In genomic region chr6:43254846-43255245, GRCh38 we compare ENCODE assay signal across 21 cellular contexts. TPM values are rescaled to one million over a fixed set of nuclear protein-coding genes. Genes with fewer than 3 reads are reported as not detected.
DNase-seq lines count a peak whose midpoint lies in the region; ATAC-seq, FAIRE-seq and TF ChIP-seq lines count a peak whose summit lies in the region.
"Had no signal": no experiment of that assay in that cellular context is flagged by ENCODE, and none has a peak within 500 bp of the region (broad histone marks: within the 10 kb centered on the region; RNA-seq: fewer than 3 reads in every experiment).

No MANE protein-coding gene starts in this region.

- TF ChIP-seq POLR2A in HepG2 (IDR thresholded peaks at IDR 0.05; ENCODE audit: insufficient read depth in 1 of 2, low read depth in 2 of 2, low read length in 2 of 2) (no peak), right lobe of liver (IDR thresholded peaks at IDR 0.05) (no peak)

- H3K27ac ChIP-seq in HepG2 (ENCODE audit: extremely low read length, insufficient read depth, low read length) (no peak overlapping the region), right lobe of liver (no peak overlapping the region), neuronal stem cell (replicated peaks; ENCODE audit: low read length) (no peak overlapping the region)

- no peak overlapping the region for H3K4ac ChIP-seq in neuronal stem cell (ENCODE audit: low read length)

- no peak overlapping the region for H3K18ac ChIP-seq in neuronal stem cell (ENCODE audit: low read length)

- no peak for TF ChIP-seq RAD21 in HepG2 (CRISPR knock-in tag; IDR thresholded peaks at IDR 0.05)

- no peak overlapping the region for H3K9ac ChIP-seq in HepG2 (ENCODE audit: insufficient read depth, low read depth, low read length)
- H3K9ac ChIP-seq in neuronal stem cell (ENCODE audit: low read depth, low read length, poor library complexity), result no peak overlapping the region

- no peak overlapping the region for H3K4me3 Mint-ChIP-seq in activated naive CD8-positive, alpha-beta T cell treated with anti-CD3 and anti-CD28 coated beads, Interleukin-2, amount 10 ng/mL, durations not matched to agents 7 days and 5 days
- H3K4me3 Mint-ChIP-seq: CD8-positive, alpha-beta memory T cell; H9 had no signal

- intact Hi-C loops in HepG2 (cut with micrococcal nuclease; ENCODE audit: unreplicated experiment), result no loop called here
- intact Hi-C loops in right lobe of liver (cut with DNase I), result no loop called here

- H3K36me3 ChIP-seq in HepG2 (replicated peaks in 1 of 2; ENCODE audit: control insufficient read depth in 1 of 2, insufficient read depth in 2 of 2, low read length in 2 of 2) (no peaks in the 10 kb centered on the region), right lobe of liver (no peaks in the 10 kb centered on the region), neuronal stem cell (replicated peaks in 1 of 2; ENCODE audit: control insufficient read depth in 2 of 2, insufficient read depth in 2 of 2, low read length in 2 of 2) (peaks cover 4 to 13% of the 10 kb centered on the region in 2 donors)
- H3K36me3 ChIP-seq: BE2C had no signal

- H3K9me3 Mint-ChIP-seq in activated naive CD8-positive, alpha-beta T cell treated with anti-CD3 and anti-CD28 coated beads, Interleukin-2, amount 10 ng/mL, durations not matched to agents 7 days and 5 days, result no peaks in the 10 kb centered on the region
- H3K9me3 Mint-ChIP-seq: CD4-positive, CD25-positive, alpha-beta regulatory T cell; CD8-positive, alpha-beta memory T cell; H9 had no signal

- peak overlapping the region; percentile 25 for H3K23ac ChIP-seq in neuronal stem cell (ENCODE audit: low read depth, low read length, poor library complexity)

- H3K4me3 ChIP-seq in HepG2 (replicated peaks in 1 of 3; ENCODE audit: insufficient read depth in 1 of 3, low read depth in 2 of 3, low read length in 3 of 3) (no peak overlapping the region), right lobe of liver (no peak overlapping the region), neuronal stem cell (ENCODE audit: low read length in 2 of 2) (no peak overlapping the region)
- H3K4me3 ChIP-seq: GM12878 had no signal

- DNase-seq in HepG2 (ENCODE audit: low spot score) (no peak), right lobe of liver (no peak), neuronal stem cell (ENCODE audit: low spot score) (no peak), RPMI8226 (no peak), pons (ENCODE audit: low spot score) (no peak)
- DNase-seq in activated naive CD8-positive, alpha-beta T cell treated with anti-CD3 and anti-CD28 coated beads, Interleukin-2, amount 10 ng/mL, durations not matched to agents 7 days and 5 days, result no peak
- DNase-seq: ACHN; BE2C; C1 segment of cervical spinal cord; CD4-positive, CD25-positive, alpha-beta regulatory T cell; CD8-positive, alpha-beta memory T cell; COR-L47; DMS 273 treated with DMSO at 0.1 percent for 48 hours; DMS53; DND-41; EL; GOT3; H9 had no signal

- POLR2A ChIA-PET in HepG2 (lab: Yijun Ruan, JAX), result no interaction called here
- POLR2A ChIA-PET in activated naive CD8-positive, alpha-beta T cell treated with anti-CD3 and anti-CD28 coated beads, Interleukin-2, amount 10 ng/mL, durations not matched to agents 7 days and 5 days (lab: Charles Lee), result no interaction called here

- no peak overlapping the region for H2BK15ac ChIP-seq in neuronal stem cell (ENCODE audit: low read length)

- TF ChIP-seq CTCF in HepG2 (CRISPR knock-in tag; IDR thresholded peaks at IDR 0.05) (no peak), right lobe of liver (IDR thresholded peaks at IDR 0.05) (no peak)

- H3K79me2 ChIP-seq in HepG2 (ENCODE audit: insufficient read depth, low read length), result no peaks in the 10 kb centered on the region

- H2BK5ac ChIP-seq in neuronal stem cell (ENCODE audit: low read length), result no peak overlapping the region

- H3K4me2 ChIP-seq in HepG2 (ENCODE audit: low read depth, low read length) (peak overlapping the region; percentile 32; the same call in 1 of the 2 replicates), neuronal stem cell (ENCODE audit: insufficient read depth, low read length, poor library complexity, severe bottlenecking) (no peak overlapping the region)

- H3K27ac Mint-ChIP-seq in activated naive CD8-positive, alpha-beta T cell treated with anti-CD3 and anti-CD28 coated beads, Interleukin-2, amount 10 ng/mL, durations not matched to agents 7 days and 5 days, result peak overlapping the region; percentile 20
- H3K27ac Mint-ChIP-seq: CD8-positive, alpha-beta memory T cell; H9 had no signal

- WGBS in HepG2 (ENCODE audit: low lambda C conversion rate), result 50% methylated on average over 11 of the region's 11 CpGs
- WGBS in right lobe of liver (ENCODE audit: insufficient coverage, low coverage, low lambda C conversion rate, missing lambda C conversion rate), result 67% methylated on average over 3 of the region's 11 CpGs
- no CpG with 5 or more reads among the region's 11 CpGs for WGBS in neuronal stem cell (ENCODE audit: extremely low coverage in 2 of 2, insufficient read length in 2 of 2, insufficient replicate concordance in 1 of 2), 2 donors

- H4K91ac ChIP-seq in neuronal stem cell (ENCODE audit: low read depth, low read length, poor library complexity), result no peak overlapping the region

- H4K20me1 ChIP-seq in HepG2 (ENCODE audit: insufficient read depth, low read length), result no peaks in the 10 kb centered on the region

- H2BK12ac ChIP-seq in neuronal stem cell (ENCODE audit: low read length), result no peak overlapping the region

- H2AFZ ChIP-seq in HepG2 (ENCODE audit: low read length), result no peak overlapping the region
- no peak overlapping the region for H2AFZ ChIP-seq in neuronal stem cell (ENCODE audit: low read length)

- FAIRE-seq in HepG2 (lab: Jason Lieb, UNC), result no peak
- FAIRE-seq: A204.1, GM12878 had no signal

- H2BK120ac ChIP-seq in neuronal stem cell (ENCODE audit: low read depth, low read length), result no peak overlapping the region

- peak overlapping the region; percentile 23 for H2AK5ac ChIP-seq in neuronal stem cell (ENCODE audit: low read depth, low read length)

- peaks cover 42% of the 10 kb centered on the region for H3K4me1 ChIP-seq in HepG2 (ENCODE audit: insufficient read depth, low read length)
- no peaks in the 10 kb centered on the region for H3K4me1 ChIP-seq in right lobe of liver
- peaks cover 2 to 11% of the 10 kb centered on the region in 2 donors for H3K4me1 ChIP-seq in neuronal stem cell (ENCODE audit: control insufficient read depth in 2 of 2, insufficient read depth in 1 of 2, low read depth in 1 of 2, low read length in 2 of 2)

- H4K8ac ChIP-seq in neuronal stem cell (ENCODE audit: low read depth, low read length), result no peak overlapping the region

- H3K9me3 ChIP-seq in HepG2 (ENCODE audit: low read length), result no peaks in the 10 kb centered on the region
- no peaks in the 10 kb centered on the region for H3K9me3 ChIP-seq in right lobe of liver
- H3K9me3 ChIP-seq in neuronal stem cell (replicated peaks in 1 of 2; ENCODE audit: control insufficient read depth in 2 of 2, insufficient read depth in 1 of 2, low read depth in 1 of 2, low read length in 2 of 2), result no peaks in the 10 kb centered on the region
- H3K9me3 ChIP-seq: BE2C had no signal

- no peaks in the 10 kb centered on the region for H3K79me1 ChIP-seq in neuronal stem cell (ENCODE audit: low read depth, low read length)

- H3K36me3 Mint-ChIP-seq in activated naive CD8-positive, alpha-beta T cell treated with anti-CD3 and anti-CD28 coated beads, Interleukin-2, amount 10 ng/mL, durations not matched to agents 7 days and 5 days, result no peaks in the 10 kb centered on the region
- H3K36me3 Mint-ChIP-seq: CD4-positive, CD25-positive, alpha-beta regulatory T cell; CD8-positive, alpha-beta memory T cell had no signal

- in situ Hi-C loops in HepG2 (cut with HindIII; ENCODE audit: extremely low pct_ligation_motif_present, low pct_unique_long_range_greater_than_20kb), result no loop called here

- CTCF ChIA-PET in HepG2 (lab: Yijun Ruan, JAX; ENCODE audit: low intra/inter-chr PET ratio, low total read pairs), result no interaction called here

- no TSS peak for BruUV-seq in HepG2 (replicated peaks; lab: Mats Ljungman, UMichigan)

- H3K14ac ChIP-seq in neuronal stem cell (ENCODE audit: low read length), result no peak overlapping the region

- peaks cover 23 to 79% of the 10 kb centered on the region in 2 experiments for H3K27me3 ChIP-seq in HepG2 (ENCODE audit: control insufficient read depth in 1 of 2, insufficient read depth in 2 of 2, low read length in 2 of 2)
- no peaks in the 10 kb centered on the region for H3K27me3 ChIP-seq in right lobe of liver
- no peaks in the 10 kb centered on the region for H3K27me3 ChIP-seq in neuronal stem cell (ENCODE audit: control insufficient read depth in 3 of 3, insufficient read depth in 3 of 3, low read depth in 1 of 3, low read length in 3 of 3)
- H3K27me3 ChIP-seq: BE2C had no signal

- H3K27me3 Mint-ChIP-seq in activated naive CD8-positive, alpha-beta T cell treated with anti-CD3 and anti-CD28 coated beads, Interleukin-2, amount 10 ng/mL, durations not matched to agents 7 days and 5 days, result peaks cover 19% of the 10 kb centered on the region
- H3K27me3 Mint-ChIP-seq: CD4-positive, CD25-positive, alpha-beta regulatory T cell had no signal

- peaks cover 3% of the 10 kb centered on the region for H3K4me1 Mint-ChIP-seq in activated naive CD8-positive, alpha-beta T cell treated with anti-CD3 and anti-CD28 coated beads, Interleukin-2, amount 10 ng/mL, durations not matched to agents 7 days and 5 days
- H3K4me1 Mint-ChIP-seq: CD8-positive, alpha-beta memory T cell had no signal

- TF ChIP-seq EP300 in HepG2 (IDR thresholded peaks at IDR 0.05; ENCODE audit: low read depth in 2 of 2, low read length in 2 of 2) (no peak), HepG2 (CRISPR knock-in tag; IDR thresholded peaks at IDR 0.05; ENCODE audit: borderline replicate concordance) (no peak)

- ATAC-seq in HepG2 (no peak), right lobe of liver (no peak)
- no peak for ATAC-seq in activated naive CD8-positive, alpha-beta T cell treated with anti-CD3 and anti-CD28 coated beads, Interleukin-2, amount 10 ng/mL, durations not matched to agents 7 days and 5 days (ENCODE audit: low read depth)
- ATAC-seq: GM12878 had no signal

RNA-seq across cellular contexts. Expression of gene TTBK1, which starts 11.6 kb away (rescaled TPM):
- total RNA-seq in HepG2 (2016; rRNA removed; fragmentation: Illumina TruSeq; extraction: Trizol) (0.10 and 0.33 TPM in 2 replicates), right lobe of liver (1 to 10 TPM in 2 of 6 experiments, under 1 TPM in 4; 0.83 to 1.6 (median 0.87) TPM)
- 0.18 and 0.20 TPM in 2 replicates for total RNA-seq in HepG2 (2016; cell fraction: cytosol; rRNA removed; fragmentation: Illumina TruSeq; extraction: Trizol; ENCODE audit: low read depth)
- 0.13 and 0.32 TPM in 2 replicates for total RNA-seq in HepG2 (2016; cell fraction: insoluble cytoplasmic fraction; rRNA removed; fragmentation: Illumina TruSeq; extraction: Trizol)
- 0.25 and 0.28 TPM in 2 replicates for total RNA-seq in HepG2 (2016; cell fraction: membrane; rRNA removed; fragmentation: Illumina TruSeq; extraction: Trizol)
- 0.47 TPM in 2 replicates for total RNA-seq in HepG2 (2016; cell fraction: nucleus; rRNA removed; fragmentation: Illumina TruSeq; extraction: Trizol)
- 0.24 and 0.50 TPM in 2 replicates for polyA plus RNA-seq in HepG2 (2011; rRNA removed)
- polyA plus RNA-seq in HepG2 (2011; cell fraction: cytosol; rRNA removed), result 0.09 and 0.10 TPM in 2 replicates
- 1.4 and 2.2 TPM in 2 replicates for polyA plus RNA-seq in HepG2 (2011; cell fraction: nucleus; rRNA removed)
- polyA plus RNA-seq in HepG2 (2012), result 0.53 and 0.62 TPM in 2 replicates
- not detected in 2 replicates for polyA plus RNA-seq in HepG2 (2016; cell fraction: cytosol; fragmentation: Illumina TruSeq; extraction: Trizol; ENCODE audit: low read depth)
- 0.19 TPM in 2 replicates for polyA plus RNA-seq in HepG2 (2016; cell fraction: insoluble cytoplasmic fraction; fragmentation: Illumina TruSeq; extraction: Trizol; ENCODE audit: low read depth)
- 0.06 and 0.07 TPM in 2 replicates for polyA plus RNA-seq in HepG2 (2016; cell fraction: membrane; fragmentation: Illumina TruSeq; extraction: Trizol; ENCODE audit: low read depth)
- polyA plus RNA-seq in HepG2 (2016; cell fraction: nucleus; fragmentation: Illumina TruSeq; extraction: Trizol; ENCODE audit: insufficient read depth, low read depth), result 0.84 and 0.86 TPM in 2 replicates
- 1.2 TPM in 1 of 2 replicates, not detected in the other for polyA minus RNA-seq in HepG2 (2011; rRNA and poly(A)+ RNA removed; ENCODE audit: low replicate concordance)
- 0.18 and 0.49 TPM in 2 replicates for polyA minus RNA-seq in HepG2 (2011; cell fraction: cytosol; rRNA and poly(A)+ RNA removed)
- 1.4 and 1.7 TPM in 2 replicates for polyA minus RNA-seq in HepG2 (2011; cell fraction: nucleus; rRNA and poly(A)+ RNA removed)
- total RNA-seq in activated naive CD8-positive, alpha-beta T cell treated with anti-CD3 and anti-CD28 coated beads, Interleukin-2, amount 10 ng/mL, durations not matched to agents 7 days and 5 days, result not detected
- polyA plus RNA-seq in neuronal stem cell (2013, experiment 1 of 2), result 1.5 TPM
- polyA plus RNA-seq in neuronal stem cell (2013, experiment 2 of 2), result 1.5 TPM
- total RNA-seq: G401, GM12878 had no signal
- polyA plus RNA-seq: CD4-positive, CD25-positive, alpha-beta regulatory T cell; CD8-positive, alpha-beta memory T cell had no signal

RNA-seq across cellular contexts. Expression of gene DNPH1, which starts 25.6 kb away (rescaled TPM):
- total RNA-seq in HepG2 (2016; rRNA removed; fragmentation: Illumina TruSeq; extraction: Trizol) (75.0 and 75.1 TPM in 2 replicates), right lobe of liver (100 to 1,000 TPM in 2 of 6 experiments, 10 to 100 TPM in 4; 50.7 to 107 (median 62.4) TPM)
- total RNA-seq in HepG2 (2016; cell fraction: cytosol; rRNA removed; fragmentation: Illumina TruSeq; extraction: Trizol; ENCODE audit: low read depth), result 50.9 and 56.3 TPM in 2 replicates
- total RNA-seq in HepG2 (2016; cell fraction: insoluble cytoplasmic fraction; rRNA removed; fragmentation: Illumina TruSeq; extraction: Trizol), result 75.1 and 81.5 TPM in 2 replicates
- 52.3 and 60.5 TPM in 2 replicates for total RNA-seq in HepG2 (2016; cell fraction: membrane; rRNA removed; fragmentation: Illumina TruSeq; extraction: Trizol)
- total RNA-seq in HepG2 (2016; cell fraction: nucleus; rRNA removed; fragmentation: Illumina TruSeq; extraction: Trizol), result 31.4 and 33.7 TPM in 2 replicates
- polyA plus RNA-seq in HepG2 (2011; rRNA removed), result 56.5 and 65.8 TPM in 2 replicates
- polyA plus RNA-seq in HepG2 (2011; cell fraction: cytosol; rRNA removed), result 106 and 143 TPM in 2 replicates
- polyA plus RNA-seq in HepG2 (2011; cell fraction: nucleus; rRNA removed), result 62.4 and 67.4 TPM in 2 replicates
- 43.1 and 47.9 TPM in 2 replicates for polyA plus RNA-seq in HepG2 (2012)
- polyA plus RNA-seq in HepG2 (2016; cell fraction: cytosol; fragmentation: Illumina TruSeq; extraction: Trizol; ENCODE audit: low read depth), result 62.6 and 68.8 TPM in 2 replicates
- 76.7 and 82.8 TPM in 2 replicates for polyA plus RNA-seq in HepG2 (2016; cell fraction: insoluble cytoplasmic fraction; fragmentation: Illumina TruSeq; extraction: Trizol; ENCODE audit: low read depth)
- 47.1 and 47.7 TPM in 2 replicates for polyA plus RNA-seq in HepG2 (2016; cell fraction: membrane; fragmentation: Illumina TruSeq; extraction: Trizol; ENCODE audit: low read depth)
- 66.2 and 72.5 TPM in 2 replicates for polyA plus RNA-seq in HepG2 (2016; cell fraction: nucleus; fragmentation: Illumina TruSeq; extraction: Trizol; ENCODE audit: insufficient read depth, low read depth)
- 38.8 and 62.4 TPM in 2 replicates for polyA minus RNA-seq in HepG2 (2011; rRNA and poly(A)+ RNA removed; ENCODE audit: low replicate concordance)
- 10.5 and 15.4 TPM in 2 replicates for polyA minus RNA-seq in HepG2 (2011; cell fraction: cytosol; rRNA and poly(A)+ RNA removed)
- 15.3 and 16.7 TPM in 2 replicates for polyA minus RNA-seq in HepG2 (2011; cell fraction: nucleus; rRNA and poly(A)+ RNA removed)
- 10 to 100 TPM; 42.2 to 43.7 TPM for total RNA-seq in activated naive CD8-positive, alpha-beta T cell treated with anti-CD3 and anti-CD28 coated beads, Interleukin-2, amount 10 ng/mL, durations not matched to agents 7 days and 5 days
- polyA plus RNA-seq in neuronal stem cell (2013, experiment 1 of 2), result 110 TPM
- polyA plus RNA-seq in neuronal stem cell (2013, experiment 2 of 2), result 110 TPM

RNA-seq across cellular contexts. Expression of gene SLC22A7, which starts 43.2 kb away (rescaled TPM):
- total RNA-seq in HepG2 (2016; rRNA removed; fragmentation: Illumina TruSeq; extraction: Trizol) (8.6 and 22.6 TPM in 2 replicates), right lobe of liver (100 to 1,000 TPM; 145 to 348 (median 185) TPM)
- total RNA-seq in HepG2 (2016; cell fraction: cytosol; rRNA removed; fragmentation: Illumina TruSeq; extraction: Trizol; ENCODE audit: low read depth), result 5.3 and 5.4 TPM in 2 replicates
- total RNA-seq in HepG2 (2016; cell fraction: insoluble cytoplasmic fraction; rRNA removed; fragmentation: Illumina TruSeq; extraction: Trizol), result 8.5 and 22.3 TPM in 2 replicates
- total RNA-seq in HepG2 (2016; cell fraction: membrane; rRNA removed; fragmentation: Illumina TruSeq; extraction: Trizol), result 9.0 and 9.1 TPM in 2 replicates
- total RNA-seq in HepG2 (2016; cell fraction: nucleus; rRNA removed; fragmentation: Illumina TruSeq; extraction: Trizol), result 20.9 and 25.8 TPM in 2 replicates
- 5.3 and 12.3 TPM in 2 replicates for polyA plus RNA-seq in HepG2 (2011; rRNA removed)
- 7.0 and 7.8 TPM in 2 replicates for polyA plus RNA-seq in HepG2 (2011; cell fraction: cytosol; rRNA removed)
- polyA plus RNA-seq in HepG2 (2011; cell fraction: nucleus; rRNA removed), result 34.4 and 48.4 TPM in 2 replicates
- polyA plus RNA-seq in HepG2 (2012), result 18.9 and 34.7 TPM in 2 replicates
- 3.2 and 3.5 TPM in 2 replicates for polyA plus RNA-seq in HepG2 (2016; cell fraction: cytosol; fragmentation: Illumina TruSeq; extraction: Trizol; ENCODE audit: low read depth)
- polyA plus RNA-seq in HepG2 (2016; cell fraction: insoluble cytoplasmic fraction; fragmentation: Illumina TruSeq; extraction: Trizol; ENCODE audit: low read depth), result 5.5 and 6.2 TPM in 2 replicates
- polyA plus RNA-seq in HepG2 (2016; cell fraction: membrane; fragmentation: Illumina TruSeq; extraction: Trizol; ENCODE audit: low read depth), result 4.5 and 5.7 TPM in 2 replicates
- 39.6 and 40.3 TPM in 2 replicates for polyA plus RNA-seq in HepG2 (2016; cell fraction: nucleus; fragmentation: Illumina TruSeq; extraction: Trizol; ENCODE audit: insufficient read depth, low read depth)
- polyA minus RNA-seq in HepG2 (2011; rRNA and poly(A)+ RNA removed; ENCODE audit: low replicate concordance), result 22.0 TPM in 1 of 2 replicates, not detected in the other
- polyA minus RNA-seq in HepG2 (2011; cell fraction: cytosol; rRNA and poly(A)+ RNA removed), result 3.6 and 5.1 TPM in 2 replicates
- polyA minus RNA-seq in HepG2 (2011; cell fraction: nucleus; rRNA and poly(A)+ RNA removed), result 7.0 and 12.7 TPM in 2 replicates
- total RNA-seq in activated naive CD8-positive, alpha-beta T cell treated with anti-CD3 and anti-CD28 coated beads, Interleukin-2, amount 10 ng/mL, durations not matched to agents 7 days and 5 days, result not detected
- polyA plus RNA-seq in neuronal stem cell (2013, experiment 1 of 2), result 0.01 TPM
- not detected for polyA plus RNA-seq in neuronal stem cell (2013, experiment 2 of 2)
- total RNA-seq: CD4-positive, CD25-positive, alpha-beta regulatory T cell; CD8-positive, alpha-beta memory T cell; G401; H9 had no signal
- polyA plus RNA-seq: CD4-positive, CD25-positive, alpha-beta regulatory T cell; CD8-positive, alpha-beta memory T cell had no signal

RNA-seq across cellular contexts. Expression of gene CRIP3, which starts 53.8 kb away (rescaled TPM):
- total RNA-seq in HepG2 (2016; rRNA removed; fragmentation: Illumina TruSeq; extraction: Trizol), result 3.5 and 6.3 TPM in 2 replicates
- total RNA-seq in HepG2 (2016; cell fraction: cytosol; rRNA removed; fragmentation: Illumina TruSeq; extraction: Trizol; ENCODE audit: low read depth), result 2.7 and 2.9 TPM in 2 replicates
- 5.5 and 7.0 TPM in 2 replicates for total RNA-seq in HepG2 (2016; cell fraction: insoluble cytoplasmic fraction; rRNA removed; fragmentation: Illumina TruSeq; extraction: Trizol)
- 1.7 and 2.6 TPM in 2 replicates for total RNA-seq in HepG2 (2016; cell fraction: membrane; rRNA removed; fragmentation: Illumina TruSeq; extraction: Trizol)
- total RNA-seq in HepG2 (2016; cell fraction: nucleus; rRNA removed; fragmentation: Illumina TruSeq; extraction: Trizol), result 6.1 and 7.0 TPM in 2 replicates
- polyA plus RNA-seq in HepG2 (2011; rRNA removed), result 9.3 and 14.2 TPM in 2 replicates
- 4.5 and 5.1 TPM in 2 replicates for polyA plus RNA-seq in HepG2 (2011; cell fraction: cytosol; rRNA removed)
- 31.5 and 46.2 TPM in 2 replicates for polyA plus RNA-seq in HepG2 (2011; cell fraction: nucleus; rRNA removed)
- 12.7 and 16.4 TPM in 2 replicates for polyA plus RNA-seq in HepG2 (2012)
- 0.99 and 1.7 TPM in 2 replicates for polyA plus RNA-seq in HepG2 (2016; cell fraction: cytosol; fragmentation: Illumina TruSeq; extraction: Trizol; ENCODE audit: low read depth)
- 4.1 and 5.4 TPM in 2 replicates for polyA plus RNA-seq in HepG2 (2016; cell fraction: insoluble cytoplasmic fraction; fragmentation: Illumina TruSeq; extraction: Trizol; ENCODE audit: low read depth)
- polyA plus RNA-seq in HepG2 (2016; cell fraction: membrane; fragmentation: Illumina TruSeq; extraction: Trizol; ENCODE audit: low read depth), result 1.9 and 2.3 TPM in 2 replicates
- polyA plus RNA-seq in HepG2 (2016; cell fraction: nucleus; fragmentation: Illumina TruSeq; extraction: Trizol; ENCODE audit: insufficient read depth, low read depth), result 13.1 and 18.7 TPM in 2 replicates
- 8.2 TPM in 1 of 2 replicates, not detected in the other for polyA minus RNA-seq in HepG2 (2011; rRNA and poly(A)+ RNA removed; ENCODE audit: low replicate concordance)
- 1.4 and 2.5 TPM in 2 replicates for polyA minus RNA-seq in HepG2 (2011; cell fraction: cytosol; rRNA and poly(A)+ RNA removed)
- 7.5 and 14.4 TPM in 2 replicates for polyA minus RNA-seq in HepG2 (2011; cell fraction: nucleus; rRNA and poly(A)+ RNA removed)
- 1 to 10 TPM; 2.1 to 7.9 (median 5.2) TPM for total RNA-seq in right lobe of liver
- total RNA-seq in activated naive CD8-positive, alpha-beta T cell treated with anti-CD3 and anti-CD28 coated beads, Interleukin-2, amount 10 ng/mL, durations not matched to agents 7 days and 5 days, result under 1 TPM; 0.47 to 0.62 TPM
- 25.5 TPM for polyA plus RNA-seq in neuronal stem cell (2013, experiment 1 of 2)
- polyA plus RNA-seq in neuronal stem cell (2013, experiment 2 of 2), result 24.5 TPM
- total RNA-seq: G401 had no signal
- polyA plus RNA-seq: CD8-positive, alpha-beta memory T cell had no signal

Comparison
In these comparisons a context has a peak if more than half of its experiments do, and no peak if none do; other contexts are left out.
1. RNA of gene SLC22A7, which starts 43.2 kb away (total RNA-seq): 145 to 348 TPM in right lobe of liver and 5.3 to 25.8 TPM in HepG2; not detected in activated naive CD8-positive, alpha-beta T cell treated with anti-CD3 and anti-CD28 coated beads, Interleukin-2, amount 10 ng/mL, durations not matched to agents 7 days and 5 days; every median in the first group is over 4 times any median in the second.